24 cellular contexts compared by ENCODE assay signal in genomic region chr7:157560258-157560654, GRCh38.
DNase-seq lines count a peak whose midpoint lies in the region; ATAC-seq, FAIRE-seq and TF ChIP-seq lines count a peak whose summit lies in the region.
"Had no signal": no experiment of that assay in that cellular context is flagged by ENCODE, and none has a peak within 500 bp of the region (broad histone marks: within the 10 kb centered on the region; RNA-seq: fewer than 3 reads in every experiment).

No MANE protein-coding gene starts in this region.

- H4K20me1 ChIP-seq in BLaER1 (peaks cover 30% of the 10 kb centered on the region), HepG2 (ENCODE audit: insufficient read depth, low read length) (no peaks in the 10 kb centered on the region)
- H4K20me1 ChIP-seq in BLaER1 treated with 17β-estradiol and CSF1 and Interleukin-3, amounts not matched to agents 10 nM and 100 nM, result peaks cover 0 to 23% (median 4%) of the 10 kb centered on the region in 11 experiments; a peak in 3 of 22 replicates

- 76% methylated on average over 17 of the region's 20 CpGs for WGBS in HepG2 (ENCODE audit: low lambda C conversion rate)
- WGBS in sigmoid colon, 2 donors, result 88 to 91% methylated on average over 20 of the region's 20 CpGs
- no CpG with 5 or more reads among the region's 20 CpGs for WGBS in mesendoderm (ENCODE audit: extremely low coverage, insufficient coverage, low lambda C conversion rate)

- DNase-seq in HepG2 (ENCODE audit: low spot score), result no peak
- peak; percentile 21 for DNase-seq in sigmoid colon
- no peak for DNase-seq in mesendoderm
- DNase-seq in DMS53 (lab: John Stamatoyannopoulos, UW), result no peak
- DNase-seq: DMS 273 treated with DMSO at 0.1 percent for 48 hours, DND-41, NCI-H1092 treated with DMSO at 0.1 percent for 48 hours, NCI-H1436, NCI-H187, NCI-H2081 treated with DMSO at 0.1 percent for 48 hours, NCI-H2171, NCI-H226, NCI-H510A, SJCRH30 had no signal

- no peaks in the 10 kb centered on the region for H3K27me3 ChIP-seq in BLaER1
- peaks cover 0 to 28% (median 0%) of the 10 kb centered on the region in 11 experiments; a peak in 6 of 22 replicates for H3K27me3 ChIP-seq in BLaER1 treated with 17β-estradiol and CSF1 and Interleukin-3, amounts not matched to agents 10 nM and 100 nM
- peaks cover 2 to 6% of the 10 kb centered on the region in 2 experiments; a peak in 1 of 5 replicates for H3K27me3 ChIP-seq in HepG2 (ENCODE audit: control insufficient read depth in 1 of 2, insufficient read depth in 2 of 2, low read length in 2 of 2)
- no peaks in the 10 kb centered on the region for H3K27me3 ChIP-seq in sigmoid colon
- no peaks in the 10 kb centered on the region for H3K27me3 ChIP-seq in mesendoderm (ENCODE audit: insufficient read depth, low read length, poor library complexity)
- H3K27me3 ChIP-seq: SJCRH30 had no signal

- TF ChIP-seq EP300 in HepG2 (IDR thresholded peaks at IDR 0.05; ENCODE audit: low read depth in 2 of 2, low read length in 2 of 2) (no peak), HepG2 (CRISPR knock-in tag; IDR thresholded peaks at IDR 0.05; ENCODE audit: borderline replicate concordance) (no peak), sigmoid colon (IDR thresholded peaks at IDR 0.05) (no peak)

- POLR2A ChIA-PET in HepG2 (lab: Yijun Ruan, JAX), result no interaction called here

- no peak overlapping the region for H3K9ac ChIP-seq in BLaER1
- no peak overlapping the region for H3K9ac ChIP-seq in BLaER1 treated with 17β-estradiol and CSF1 and Interleukin-3, amounts not matched to agents 10 nM and 100 nM
- H3K9ac ChIP-seq in HepG2 (ENCODE audit: insufficient read depth, low read depth, low read length), result no peak overlapping the region
- no peak overlapping the region for H3K9ac ChIP-seq in mesendoderm (ENCODE audit: low read length)

- no peak overlapping the region for H4K5ac ChIP-seq in mesendoderm (ENCODE audit: low read length)

- H3K4me1 ChIP-seq in BLaER1 (peaks cover 43% of the 10 kb centered on the region), HepG2 (ENCODE audit: insufficient read depth, low read length) (peaks cover 55% of the 10 kb centered on the region), sigmoid colon (no peaks in the 10 kb centered on the region), mesendoderm (ENCODE audit: control insufficient read depth, low read depth, low read length) (no peaks in the 10 kb centered on the region)
- peaks cover 11 to 43% (median 38%) of the 10 kb centered on the region in 10 experiments for H3K4me1 ChIP-seq in BLaER1 treated with 17β-estradiol and CSF1 and Interleukin-3, amounts not matched to agents 10 nM and 100 nM
- H3K4me1 ChIP-seq: SJCRH30 had no signal

- H2AFZ ChIP-seq in HepG2 (ENCODE audit: low read length), result no peak overlapping the region

- no peaks in the 10 kb centered on the region for H3K36me3 ChIP-seq in BLaER1
- H3K36me3 ChIP-seq in BLaER1 treated with 17β-estradiol and CSF1 and Interleukin-3, amounts not matched to agents 10 nM and 100 nM, result no peaks in the 10 kb centered on the region
- no peaks in the 10 kb centered on the region for H3K36me3 ChIP-seq in HepG2 (replicated peaks in 1 of 2; ENCODE audit: control insufficient read depth in 1 of 2, insufficient read depth in 2 of 2, low read length in 2 of 2)
- no peaks in the 10 kb centered on the region for H3K36me3 ChIP-seq in sigmoid colon
- H3K36me3 ChIP-seq in mesendoderm (ENCODE audit: control insufficient read depth, insufficient read depth, low read length), result no peaks in the 10 kb centered on the region

- no peak overlapping the region for H2BK5ac ChIP-seq in mesendoderm (ENCODE audit: low read length)

- intact Hi-C loops in HepG2 (cut with micrococcal nuclease; ENCODE audit: unreplicated experiment) (no loop called here), sigmoid colon (cut with DNase I) (no loop called here)

- TF ChIP-seq CTCF in HepG2 (CRISPR knock-in tag; IDR thresholded peaks at IDR 0.05), result no peak
- TF ChIP-seq CTCF in sigmoid colon (IDR thresholded peaks at IDR 0.05), result no peak

- H3K79me2 ChIP-seq in HepG2 (ENCODE audit: insufficient read depth, low read length) (no peaks in the 10 kb centered on the region), mesendoderm (ENCODE audit: control insufficient read depth, insufficient read depth, low read length) (no peaks in the 10 kb centered on the region)

- H3K23ac ChIP-seq in mesendoderm (ENCODE audit: low read length), result no peak overlapping the region

- no peak for FAIRE-seq in HepG2 (lab: Jason Lieb, UNC)
- FAIRE-seq: GM12892, GM19239, H1, RCC 7860 had no signal

- H2AK5ac ChIP-seq in mesendoderm (ENCODE audit: low read length), result no peak overlapping the region

- TF ChIP-seq RAD21 in HepG2 (CRISPR knock-in tag; IDR thresholded peaks at IDR 0.05), result no peak

- H3K4me2 ChIP-seq in BLaER1 (peak overlapping the region; percentile 74), HepG2 (ENCODE audit: low read depth, low read length) (peak overlapping the region; percentile 33; the same call in 1 of the 2 replicates), mesendoderm (ENCODE audit: low read length) (no peak overlapping the region)
- H3K4me2 ChIP-seq in BLaER1 treated with 17β-estradiol and CSF1 and Interleukin-3, amounts not matched to agents 10 nM and 100 nM, result peak overlapping the region in 8 of 11 experiments; percentile 61 to 87 (median 74); a peak in 13 of 22 replicates

- no peak for TF ChIP-seq POLR2A in HepG2 (IDR thresholded peaks at IDR 0.05; ENCODE audit: insufficient read depth in 1 of 2, low read depth in 2 of 2, low read length in 2 of 2)
- TF ChIP-seq POLR2A in sigmoid colon (IDR thresholded peaks at IDR 0.05), result no peak

- H2BK15ac ChIP-seq in mesendoderm (replicated peaks; ENCODE audit: low read depth), result no peak overlapping the region

- H3K56ac ChIP-seq in mesendoderm (ENCODE audit: low read length), result no peak overlapping the region

- no peak overlapping the region for H3K18ac ChIP-seq in mesendoderm (ENCODE audit: low read length)

- H3K4ac ChIP-seq in mesendoderm (ENCODE audit: low read depth, low read length), result no peak overlapping the region

- no peak overlapping the region for H3K27ac ChIP-seq in BLaER1
- H3K27ac ChIP-seq in BLaER1 treated with 17β-estradiol and CSF1 and Interleukin-3, amounts not matched to agents 10 nM and 100 nM, result no peak overlapping the region
- no peak overlapping the region for H3K27ac ChIP-seq in HepG2 (ENCODE audit: extremely low read length, insufficient read depth, low read length)
- H3K27ac ChIP-seq in sigmoid colon, result no peak overlapping the region
- no peak overlapping the region for H3K27ac ChIP-seq in mesendoderm (ENCODE audit: low read depth, low read length)
- H3K27ac ChIP-seq: HL-60, SJCRH30 had no signal

- H2BK120ac ChIP-seq in mesendoderm (ENCODE audit: low read depth, low read length), result no peak overlapping the region

- BruUV-seq in HepG2 (replicated peaks; lab: Mats Ljungman, UMichigan), result no TSS peak

- ATAC-seq in HepG2 (no peak), HG03354 (IDR thresholded peaks at IDR 0.05; ENCODE audit: poor library complexity, severe bottlenecking, unreplicated experiment) (no peak)
- ATAC-seq: HCT116, SK-N-SH treated with all-trans-retinoic acid at 6 μM for 48 hours had no signal

- no peak overlapping the region for H4K8ac ChIP-seq in mesendoderm (ENCODE audit: low read depth, low read length)

- no peaks in the 10 kb centered on the region for H3K79me1 ChIP-seq in mesendoderm (ENCODE audit: low read length)

- in situ Hi-C loops in HepG2 (cut with HindIII; ENCODE audit: extremely low pct_ligation_motif_present, low pct_unique_long_range_greater_than_20kb), result no loop called here

- CTCF ChIA-PET in HepG2 (lab: Yijun Ruan, JAX; ENCODE audit: low intra/inter-chr PET ratio, low total read pairs), result no interaction called here

- H3K4me3 ChIP-seq in BLaER1 (no peak overlapping the region), HepG2 (replicated peaks in 1 of 3; ENCODE audit: insufficient read depth in 1 of 3, low read depth in 2 of 3, low read length in 3 of 3) (no peak overlapping the region), sigmoid colon (no peak overlapping the region), mesendoderm (ENCODE audit: low read length) (no peak overlapping the region)
- no peak overlapping the region for H3K4me3 ChIP-seq in BLaER1 treated with 17β-estradiol and CSF1 and Interleukin-3, amounts not matched to agents 10 nM and 100 nM
- H3K4me3 ChIP-seq: SJCRH30 had no signal

- H3K9me3 ChIP-seq in BLaER1 (peaks cover 7% of the 10 kb centered on the region; the same call in 1 of the 2 replicates), HepG2 (ENCODE audit: low read length) (no peaks in the 10 kb centered on the region), sigmoid colon (no peaks in the 10 kb centered on the region)
- H3K9me3 ChIP-seq in BLaER1 treated with 17β-estradiol and CSF1 and Interleukin-3, amounts not matched to agents 10 nM and 100 nM (replicated peaks in 1 of 11), result peaks cover 6 to 27% (median 15%) of the 10 kb centered on the region in 11 experiments; a peak in 20 of 22 replicates
- H3K9me3 ChIP-seq: SJCRH30 had no signal

TF ChIP-seq in HepG2, 621 proteins besides CTCF, POLR2A, EP300 and RAD21:
- TF ChIP-seq ZBTB14 (CRISPR knock-in tag; IDR thresholded peaks at IDR 0.05), result no peak
- TF ChIP-seq ZFP41 (CRISPR knock-in tag; IDR thresholded peaks at IDR 0.05; ENCODE audit: borderline replicate concordance), result peak; percentile 4; the same call in 1 of the 2 replicates
- 0 out of 2 replicates have a peak, but pooled peaks have one; percentile 20 for TF ChIP-seq ZBTB7A (CRISPR knock-in tag; IDR thresholded peaks at IDR 0.05)
